In genomic region chr16:70638814-70639792, GRCh38 we compare ENCODE assay signal across 12 cellular contexts. TPM values are rescaled to one million over a fixed set of nuclear protein-coding genes. Genes with fewer than 3 reads are reported as not detected.
A peak's percentile ranks its signal among the peaks of the same experiment; 100 is the strongest.
DNase-seq lines count a peak whose midpoint lies in the region; ATAC-seq and TF ChIP-seq lines count a peak whose summit lies in the region.
"Had no signal": no experiment of that assay in that cellular context is flagged by ENCODE, and none has a peak within 500 bp of the region (broad histone marks: within the 10 kb centered on the region; RNA-seq: fewer than 3 reads in every experiment).

No MANE protein-coding gene starts in this region.

- H3K36me3 ChIP-seq in adrenal gland (replicated peaks in 1 of 2) (no peaks in the 10 kb centered on the region), left ventricle myocardium inferior (no peaks in the 10 kb centered on the region)

- H3K27me3 ChIP-seq in adrenal gland, result no peaks in the 10 kb centered on the region
- no peaks in the 10 kb centered on the region for H3K27me3 ChIP-seq in left ventricle myocardium inferior (ENCODE audit: low read depth)

- TF ChIP-seq POLR2A in adrenal gland (IDR thresholded peaks at IDR 0.05), result no peak

- WGBS in adrenal gland, 4 donors, result 55 to 79% (median 70%) methylated on average over 17 to 18 of the region's 18 CpGs

- H3K4me3 ChIP-seq in adrenal gland, result no peak overlapping the region
- no peak overlapping the region for H3K4me3 ChIP-seq in left ventricle myocardium inferior
- H3K4me3 ChIP-seq: GM12878 had no signal

- no peaks in the 10 kb centered on the region for H3K9me3 ChIP-seq in adrenal gland (replicated peaks in 1 of 3)
- H3K9me3 ChIP-seq in left ventricle myocardium inferior (replicated peaks), result no peaks in the 10 kb centered on the region

- H3K27ac ChIP-seq in adrenal gland, result peak overlapping the region in 3 of 5 donors; percentile 51 to 69 (median 64)
- H3K27ac ChIP-seq in left ventricle myocardium inferior (replicated peaks), result peak overlapping the region; percentile 17

- TF ChIP-seq CTCF in adrenal gland (IDR thresholded peaks at IDR 0.05), result no peak
- TF ChIP-seq CTCF in left ventricle myocardium inferior (IDR thresholded peaks at IDR 0.05; ENCODE audit: borderline replicate concordance), result no peak

- H3K4me1 ChIP-seq in adrenal gland (replicated peaks in 1 of 2) (peaks cover 0 to 21% of the 10 kb centered on the region in 2 donors), left ventricle myocardium inferior (peaks cover 7% of the 10 kb centered on the region)

- peak; percentile 45 for DNase-seq in EL
- peak in 6 of 7 donors; percentile 60 to 85 (median 70) for DNase-seq in adrenal gland
- no peak for DNase-seq in left ventricle myocardium inferior
- DNase-seq in sciatic nerve (ENCODE audit: low spot score), result no peak
- DNase-seq in KBM-7, result no peak
- no peak for DNase-seq in NCI-H2196 treated with DMSO at 0.1 percent for 48 hours (lab: John Stamatoyannopoulos, UW; ENCODE audit: unreplicated experiment)
- no peak for DNase-seq in NCI-H1048 (lab: John Stamatoyannopoulos, UW)
- DNase-seq: activated CD8-positive, alpha-beta memory T cell treated with anti-CD3 and anti-CD28 coated beads, Interleukin-2, amount 50 U/mL, for 4 hours; CD4-positive, CD25-positive, alpha-beta regulatory T cell; NCI-H524 treated with DMSO at 0.1 percent for 48 hours had no signal

- in situ Hi-C loops in KBM-7 (cut with MboI; ENCODE audit: low pct_unique_long_range_greater_than_20kb, low sequenced_read_pairs), result no loop called here

- intact Hi-C loops in adrenal gland (cut with DNase I) (no loop called here), left ventricle myocardium inferior (cut with micrococcal nuclease) (no loop called here), sciatic nerve (cut with DNase I) (no loop called here)

- peak; percentile 79 for ATAC-seq in sciatic nerve
- no peak for ATAC-seq in HG02588 (IDR thresholded peaks at IDR 0.05; ENCODE audit: unreplicated experiment)
- ATAC-seq: GM12878 had no signal

RNA-seq across cellular contexts. Expression of gene IL34, which starts 7.3 kb away (rescaled TPM):
- total RNA-seq in adrenal gland (10 to 100 TPM; 16.8 to 62.9 (median 40.3) TPM), left ventricle myocardium inferior (2.1 TPM), sciatic nerve (64.0 TPM)
- 10 to 100 TPM in 2 of 3 donors, 1 to 10 TPM in 1; 3.2 to 36.5 (median 35.0) TPM for polyA plus RNA-seq in adrenal gland
- total RNA-seq: CD4-positive, CD25-positive, alpha-beta regulatory T cell; GM12878 had no signal
- polyA plus RNA-seq: CD4-positive, CD25-positive, alpha-beta regulatory T cell had no signal

RNA-seq across cellular contexts. Expression of gene MTSS2, which starts 46.8 kb away (rescaled TPM):
- 100 to 1,000 TPM in 1 of 8 donors, 10 to 100 TPM in 7; 60.1 to 127 (median 76.2) TPM for total RNA-seq in adrenal gland
- 100 to 1,000 TPM in 1 of 3 donors, 10 to 100 TPM in 2; 32.4 to 145 (median 39.2) TPM for polyA plus RNA-seq in adrenal gland
- 83.9 TPM for total RNA-seq in left ventricle myocardium inferior
- 75.9 TPM for total RNA-seq in sciatic nerve
- polyA plus RNA-seq: CD4-positive, CD25-positive, alpha-beta regulatory T cell had no signal

Comparison
In these comparisons a context has a peak if more than half of its experiments do, and no peak if none do; other contexts are left out.
1. DNase-seq: peak in EL (single experiment) and adrenal gland (6 of 7); none in left ventricle myocardium inferior (single experiment), sciatic nerve (single experiment), KBM-7 (single experiment), NCI-H2196 treated with DMSO at 0.1 percent for 48 hours (single experiment) and NCI-H1048 (single experiment).